22 cellular contexts compared by ENCODE assay signal in the genomic region with DNA sequence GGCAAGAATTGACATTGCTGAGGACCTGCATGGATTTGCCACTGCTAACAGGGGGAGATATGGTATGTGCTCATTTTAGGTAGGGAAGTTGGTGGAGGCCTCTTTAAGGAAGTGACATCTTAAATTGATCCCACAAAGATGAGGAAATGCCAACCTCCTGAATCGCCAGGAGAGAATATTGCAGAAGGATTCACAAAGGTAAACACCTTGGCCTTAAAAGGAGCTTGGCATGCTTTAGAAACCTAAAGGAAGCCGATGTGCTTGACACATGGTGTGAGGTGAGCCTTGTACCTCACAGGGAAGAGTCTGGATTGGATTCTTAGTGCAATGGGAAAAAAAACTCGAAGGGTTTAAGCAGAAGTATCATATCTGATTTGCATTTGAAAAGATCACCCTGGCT.
"Had no signal": no experiment of that assay in that cellular context is flagged by ENCODE, and none has a peak within 500 bp of the region (broad histone marks: within the 10 kb centered on the region; RNA-seq: fewer than 3 reads in every experiment).

No MANE protein-coding gene starts in this region.

- H3K27me3 ChIP-seq: sigmoid colon, thyroid gland, upper lobe of right lung had no signal

- DNase-seq: activated CD4-positive, alpha-beta T cell treated with anti-CD3 and anti-CD28 coated beads for 4 hours; activated CD4-positive, alpha-beta T cell treated with anti-CD3 and anti-CD28 coated beads, Interleukin-2, amount 50 U/mL, for 48 hours; activated CD4-positive, CD25-positive, alpha-beta regulatory T cell; activated naive CD4-positive, alpha-beta T cell treated with Interleukin-2 at 50 U/mL for 16 hours; activated naive CD8-positive, alpha-beta T cell treated with anti-CD3 and anti-CD28 coated beads for 36 hours; activated T-cell treated with anti-CD3 and anti-CD28 coated beads, Interleukin-2, amount 50 U/mL, for 48 hours; cerebellar nuclear complex; immature natural killer cell; kidney glomerular epithelial cell; left ventricle myocardium superior; mesenchymal stem cell; mucosa of descending colon; nephron progenitor cell; occipital lobe; sigmoid colon; stimulated activated CD4-positive, alpha-beta T cell treated with anti-CD3 and anti-CD28 coated beads, Interleukin-15, amount 100 ng/mL, for 24 hours; stimulated activated CD4-positive, alpha-beta T cell treated with anti-CD3 and anti-CD28 coated beads, Interleukin-2, amount 100 ng/mL, for 48 hours; stimulated activated naive CD4-positive, alpha-beta T cell; thyroid gland; upper lobe of right lung had no signal

- H3K4me3 ChIP-seq: coronary artery, mucosa of descending colon, sigmoid colon, smooth muscle cell, thyroid gland, upper lobe of right lung had no signal

- ATAC-seq: left ventricle myocardium superior, mucosa of descending colon, upper lobe of right lung had no signal

- H3K4me1 ChIP-seq: sigmoid colon, thyroid gland, upper lobe of right lung had no signal

- H3K4me2 ChIP-seq: smooth muscle cell had no signal

- H3K9me3 ChIP-seq: mucosa of descending colon, sigmoid colon, thyroid gland, upper lobe of right lung had no signal

- H3K27ac ChIP-seq: coronary artery, sigmoid colon, thyroid gland, upper lobe of right lung had no signal

- H3K36me3 ChIP-seq: sigmoid colon, thyroid gland, upper lobe of right lung had no signal
